20 cellular contexts compared by ENCODE assay signal in the genomic region with DNA sequence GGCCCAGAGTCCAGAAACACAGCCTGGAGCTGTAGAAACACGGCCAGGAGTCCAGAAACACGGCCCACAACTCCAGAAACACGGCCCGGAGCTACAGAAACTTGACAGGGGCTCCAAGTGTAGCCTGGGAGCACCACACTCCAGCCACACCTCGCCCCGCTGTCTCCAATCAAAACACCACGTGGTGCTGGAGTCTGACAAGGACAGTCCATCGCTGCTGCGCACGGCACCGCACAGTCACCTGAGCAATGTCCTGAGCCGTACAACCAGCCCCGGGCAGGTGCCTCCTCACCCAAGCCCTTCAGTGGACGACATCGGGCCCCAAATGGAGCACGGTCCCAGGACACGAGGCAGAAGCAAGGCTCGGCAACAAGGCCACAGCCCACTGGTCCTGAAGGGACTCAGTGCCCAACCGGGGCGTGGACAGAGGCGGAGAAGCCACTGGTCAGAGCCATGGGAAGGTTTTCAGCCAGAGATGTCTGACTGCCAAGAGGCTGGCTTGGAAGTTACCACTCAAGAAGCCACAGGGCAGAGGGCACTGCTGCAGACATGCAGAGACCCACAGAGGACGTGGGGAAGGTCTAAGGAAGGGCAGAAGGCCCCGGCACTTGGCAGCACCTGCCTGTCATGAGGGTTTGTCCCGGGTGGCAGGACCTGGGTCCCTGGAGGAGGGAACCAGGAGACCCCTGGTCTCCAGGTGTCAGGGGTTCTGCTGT. TPM values are rescaled to one million over a fixed set of nuclear protein-coding genes. Genes with fewer than 3 reads are reported as not detected.
DNase-seq lines count a peak whose midpoint lies in the region; ATAC-seq, FAIRE-seq and TF ChIP-seq lines count a peak whose summit lies in the region.
"Had no signal": no experiment of that assay in that cellular context is flagged by ENCODE, and none has a peak within 500 bp of the region (broad histone marks: within the 10 kb centered on the region; RNA-seq: fewer than 3 reads in every experiment).

No MANE protein-coding gene starts in this region.

- H3K4me3 ChIP-seq in H7 (ENCODE audit: insufficient read depth, low read depth, low read length) = no peak overlapping the region
- H3K4me3 ChIP-seq in kidney (ENCODE audit: low read length in 2 of 2) = peak overlapping the region; percentile 32 to 48
- peak overlapping the region; percentile 52 to 66 (median 63) for H3K4me3 ChIP-seq in skeletal muscle tissue (ENCODE audit: low read length in 3 of 3)
- H3K4me3 ChIP-seq: GM23338 had no signal

- H3K4me1 Mint-ChIP-seq in chondrocyte (ENCODE audit: low read depth) = peaks cover 4% of the 10 kb centered on the region
- H3K4me1 Mint-ChIP-seq: activated naive CD8-positive, alpha-beta T cell treated with anti-CD3 and anti-CD28 coated beads for 36 hours; CD4-positive, CD25-positive, alpha-beta regulatory T cell; GM23338 had no signal

- H3K36me3 Mint-ChIP-seq in chondrocyte (ENCODE audit: low read depth) = peaks cover 23% of the 10 kb centered on the region

- FAIRE-seq in kidney (lab: Jason Lieb, UNC) = no peak

- H3K9me3 ChIP-seq in kidney (ENCODE audit: control insufficient read depth in 1 of 2, low read length in 2 of 2) (no peaks in the 10 kb centered on the region), skeletal muscle tissue (ENCODE audit: control insufficient read depth in 3 of 3, low read length in 3 of 3) (no peaks in the 10 kb centered on the region)
- H3K9me3 ChIP-seq: neutrophil had no signal

- intact Hi-C loops in kidney (cut with DNase I) = no loop called here

- peak overlapping the region; percentile 3 to 41 for H3K9ac ChIP-seq in kidney (ENCODE audit: low read length in 2 of 2)
- H3K9ac ChIP-seq in skeletal muscle tissue (ENCODE audit: low read depth in 1 of 3, low read length in 3 of 3) = peak overlapping the region; percentile 23 to 78 (median 72)

- no peaks in the 10 kb centered on the region for H3K4me1 ChIP-seq in kidney (ENCODE audit: control insufficient read depth in 1 of 2, insufficient read depth in 1 of 2, low read depth in 1 of 2, low read length in 2 of 2)
- H3K4me1 ChIP-seq in skeletal muscle tissue (ENCODE audit: control insufficient read depth in 3 of 3, insufficient read depth in 3 of 3, low read length in 3 of 3) = peaks cover 0 to 12% (median 0%) of the 10 kb centered on the region in 3 donors

- no peak for ATAC-seq in HG02623 (IDR thresholded peaks at IDR 0.05; ENCODE audit: unreplicated experiment)
- ATAC-seq: stimulated activated effector memory CD8-positive, alpha-beta T cell treated with anti-CD3 and anti-CD28 coated beads, Interleukin-12 subunit alpha, Interleukin-12 subunit beta, amount 100 ng/mL, for 72 hours had no signal

- TF ChIP-seq CTCF in chondrocyte (IDR thresholded peaks at IDR 0.05) (no peak), kidney (IDR thresholded peaks at IDR 0.05; ENCODE audit: borderline replicate concordance, extremely low read depth, insufficient read depth) (no peak)

- H3K9me3 Mint-ChIP-seq in chondrocyte (ENCODE audit: low read depth) = peaks cover 5% of the 10 kb centered on the region
- H3K9me3 Mint-ChIP-seq: activated naive CD8-positive, alpha-beta T cell treated with anti-CD3 and anti-CD28 coated beads for 36 hours; GM23338; stimulated activated effector memory CD8-positive, alpha-beta T cell treated with anti-CD3 and anti-CD28 coated beads, Interleukin-12 subunit alpha, Interleukin-12 subunit beta, amount 100 ng/mL, for 72 hours had no signal

- H3K27ac Mint-ChIP-seq in chondrocyte (ENCODE audit: unreplicated experiment) = no peak overlapping the region
- H3K27ac Mint-ChIP-seq: activated naive CD8-positive, alpha-beta T cell treated with anti-CD3 and anti-CD28 coated beads for 36 hours; CD4-positive, CD25-positive, alpha-beta regulatory T cell; GM23338; stimulated activated effector memory CD8-positive, alpha-beta T cell treated with anti-CD3 and anti-CD28 coated beads, Interleukin-12 subunit alpha, Interleukin-12 subunit beta, amount 100 ng/mL, for 72 hours had no signal

- H3K36me3 ChIP-seq in H7 (replicated peaks; ENCODE audit: control insufficient read depth, insufficient read depth, low read length) = peaks cover 10% of the 10 kb centered on the region
- H3K36me3 ChIP-seq in kidney (ENCODE audit: control insufficient read depth in 1 of 2, insufficient read depth in 2 of 2, low read length in 2 of 2) = peaks cover 0 to 17% of the 10 kb centered on the region in 2 donors
- H3K36me3 ChIP-seq in skeletal muscle tissue (ENCODE audit: control insufficient read depth in 3 of 3, insufficient read depth in 3 of 3, low read length in 3 of 3) = peaks cover 34 to 53% (median 50%) of the 10 kb centered on the region in 3 donors
- H3K36me3 ChIP-seq: neutrophil had no signal

- DNase-seq in H7 (peak; percentile 32), chondrocyte (ENCODE audit: low spot score) (peak; percentile 86), kidney (peak; percentile 60), NCI-H2227 treated with DMSO at 0.1 percent for 48 hours (lab: John Stamatoyannopoulos, UW) (no peak), cerebellar nuclear complex (lab: John Stamatoyannopoulos, UW) (no peak), COR-L47 (lab: John Stamatoyannopoulos, UW) (no peak)
- DNase-seq: activated naive CD8-positive, alpha-beta T cell treated with anti-CD3 and anti-CD28 coated beads for 36 hours; CD4-positive, CD25-positive, alpha-beta regulatory T cell; cortex of kidney; GDM1; MM.1S; NCI-H1436 treated with DMSO at 0.1 percent for 48 hours; NCI-H2171 treated with DMSO at 0.1 percent for 48 hours; NCI-H526 treated with DMSO at 0.1 percent for 48 hours had no signal

- H3K27ac ChIP-seq in kidney (ENCODE audit: low read depth in 2 of 2, low read length in 2 of 2) (peak overlapping the region; percentile 0 to 7), skeletal muscle tissue (ENCODE audit: low read depth, low read length) (peak overlapping the region; percentile 25)
- H3K27ac ChIP-seq: neutrophil had no signal

- no peak overlapping the region for H3K4me3 Mint-ChIP-seq in chondrocyte (ENCODE audit: unreplicated experiment)
- H3K4me3 Mint-ChIP-seq: activated naive CD8-positive, alpha-beta T cell treated with anti-CD3 and anti-CD28 coated beads for 36 hours; CD4-positive, CD25-positive, alpha-beta regulatory T cell; GM23338; stimulated activated effector memory CD8-positive, alpha-beta T cell treated with anti-CD3 and anti-CD28 coated beads, Interleukin-12 subunit alpha, Interleukin-12 subunit beta, amount 100 ng/mL, for 72 hours had no signal

- H3K27me3 ChIP-seq in H7 (ENCODE audit: control insufficient read depth, insufficient read depth, low read length) (no peaks in the 10 kb centered on the region), skeletal muscle tissue (ENCODE audit: control insufficient read depth in 3 of 3, insufficient read depth in 3 of 3, low read length in 3 of 3) (no peaks in the 10 kb centered on the region)
- H3K27me3 ChIP-seq: neutrophil had no signal

- H3K27me3 Mint-ChIP-seq in chondrocyte (ENCODE audit: low read depth) = no peaks in the 10 kb centered on the region
- H3K27me3 Mint-ChIP-seq: activated naive CD8-positive, alpha-beta T cell treated with anti-CD3 and anti-CD28 coated beads for 36 hours; CD4-positive, CD25-positive, alpha-beta regulatory T cell had no signal

RNA-seq across cellular contexts. Expression of a gene that starts 19.7 kb away (rescaled TPM):
- 77.9 and 98.2 TPM in 2 replicates for total RNA-seq in H7 (2014; rRNA removed; shearing (Covaris generic))
- total RNA-seq in chondrocyte (0.36 to 4.1 TPM (median 3.0 TPM) in 3 replicates), kidney (28.7 TPM), skeletal muscle tissue (1.0 TPM)
- 5.8 TPM for polyA plus RNA-seq in kidney (ENCODE audit: insufficient read depth, low read depth, low replicate concordance)
- total RNA-seq: activated CD8-positive, alpha-beta memory T cell treated with anti-CD3 and anti-CD28 coated beads for 36 hours; activated naive CD8-positive, alpha-beta T cell treated with anti-CD3 and anti-CD28 coated beads for 36 hours had no signal

RNA-seq across cellular contexts. Expression of a gene that starts 33.7 kb away (rescaled TPM):
- 43.4 and 49.6 TPM in 2 replicates for total RNA-seq in H7 (2014; rRNA removed; shearing (Covaris generic))
- total RNA-seq in chondrocyte = 40.2 to 44.5 TPM (median 42.4 TPM) in 3 replicates
- total RNA-seq in kidney = 23.4 TPM
- 18.4 TPM for polyA plus RNA-seq in kidney (ENCODE audit: insufficient read depth, low read depth, low replicate concordance)
- 3.7 TPM for total RNA-seq in skeletal muscle tissue

Comparison
In these comparisons a context has a peak if more than half of its experiments do, and no peak if none do; other contexts are left out.
1. DNase-seq: peak in H7 (single experiment), chondrocyte (single experiment) and kidney (single experiment); none in NCI-H2227 treated with DMSO at 0.1 percent for 48 hours (single experiment), cerebellar nuclear complex (0 of 2) and COR-L47 (single experiment).